9 cellular contexts compared by ENCODE assay signal in genomic region chr3:104909188-104909587, GRCh38.
A peak's percentile ranks its signal among the peaks of the same experiment; 100 is the strongest.
DNase-seq lines count a peak whose midpoint lies in the region; ATAC-seq and TF ChIP-seq lines count a peak whose summit lies in the region.
"Had no signal": no experiment of that assay in that cellular context is flagged by ENCODE, and none has a peak within 500 bp of the region (broad histone marks: within the 10 kb centered on the region; RNA-seq: fewer than 3 reads in every experiment).

No MANE protein-coding gene starts in this region.

- no peaks in the 10 kb centered on the region for H3K9me3 ChIP-seq in OCI-LY7 (ENCODE audit: low read length)
- peaks cover 0 to under 1% (median 0%) of the 10 kb centered on the region in 3 donors for H3K9me3 ChIP-seq in gastroesophageal sphincter
- H3K9me3 ChIP-seq in CD4-positive, alpha-beta T cell (ENCODE audit: control insufficient read depth, low read length), result no peaks in the 10 kb centered on the region

- no peak for TF ChIP-seq CTCF in OCI-LY7 (conservative IDR thresholded peaks at IDR 0.05; ENCODE audit: low read length)
- TF ChIP-seq CTCF in gastroesophageal sphincter (IDR thresholded peaks at IDR 0.05), result no peak
- TF ChIP-seq CTCF in CD4-positive, alpha-beta T cell (IDR thresholded peaks at IDR 0.05), result no peak

- no peak for TF ChIP-seq POLR2A in gastroesophageal sphincter (IDR thresholded peaks at IDR 0.05)

- POLR2A ChIA-PET in OCI-LY7 (lab: Charles Lee), result interaction anchor here (0.5 kb wide), 1 partner anchor 657 kb away, joined by 3 read pairs; no protein-coding TSS in a partner anchor
- POLR2A ChIA-PET in CD4-positive, alpha-beta T cell (lab: Charles Lee), result no interaction called here

- H3K36me3 ChIP-seq in OCI-LY7 (ENCODE audit: insufficient read depth, low read length) (no peaks in the 10 kb centered on the region), gastroesophageal sphincter (no peaks in the 10 kb centered on the region)

- ATAC-seq in gastroesophageal sphincter, result no peak
- ATAC-seq in effector memory CD8-positive, alpha-beta T cell (replicated peaks), result no peak
- no peak for ATAC-seq in CD4-positive, alpha-beta T cell (ENCODE audit: poor library complexity)

- H3K36me3 Mint-ChIP-seq in effector memory CD8-positive, alpha-beta T cell (ENCODE audit: insufficient read depth), result no peaks in the 10 kb centered on the region
- H3K36me3 Mint-ChIP-seq in CD4-positive, alpha-beta T cell (ENCODE audit: low read depth), result no peaks in the 10 kb centered on the region

- TF ChIP-seq EP300 in gastroesophageal sphincter (IDR thresholded peaks at IDR 0.05), result no peak

- no peaks in the 10 kb centered on the region for H4K20me1 ChIP-seq in OCI-LY7 (ENCODE audit: insufficient read depth, low read length)

- H3K27me3 Mint-ChIP-seq in effector memory CD8-positive, alpha-beta T cell, result no peaks in the 10 kb centered on the region
- H3K27me3 Mint-ChIP-seq in CD4-positive, alpha-beta T cell, result no peaks in the 10 kb centered on the region

- no peak overlapping the region for H3K4me3 Mint-ChIP-seq in effector memory CD8-positive, alpha-beta T cell
- H3K4me3 Mint-ChIP-seq in CD4-positive, alpha-beta T cell, result no peak overlapping the region

- no peaks in the 10 kb centered on the region for H3K79me2 ChIP-seq in OCI-LY7 (ENCODE audit: insufficient read depth, low read depth, low read length)

- H3K27ac Mint-ChIP-seq in effector memory CD8-positive, alpha-beta T cell, result no peak overlapping the region
- H3K27ac Mint-ChIP-seq in CD4-positive, alpha-beta T cell, result no peak overlapping the region

- peaks cover 0 to 2% of the 10 kb centered on the region in 2 donors for H3K9me3 Mint-ChIP-seq in effector memory CD8-positive, alpha-beta T cell
- H3K9me3 Mint-ChIP-seq in CD4-positive, alpha-beta T cell, result peaks cover 4% of the 10 kb centered on the region

- WGBS in gastroesophageal sphincter (ENCODE audit: low coverage in 1 of 2), 2 donors, result 7 to 20% methylated on average over 1 of the region's 1 CpG

- intact Hi-C loops in OCI-LY7 (cut with micrococcal nuclease; ENCODE audit: unreplicated experiment), result no loop called here
- intact Hi-C loops in CD4-positive, alpha-beta T cell (cut with DNase I, micrococcal nuclease), result no loop called here

- CTCF ChIA-PET in OCI-LY7 (lab: Charles Lee; ENCODE audit: unreplicated experiment), result no interaction called here
- CTCF ChIA-PET in CD4-positive, alpha-beta T cell (lab: Charles Lee), result no interaction called here

- no peaks in the 10 kb centered on the region for H3K27me3 ChIP-seq in gastroesophageal sphincter
- no peaks in the 10 kb centered on the region for H3K27me3 ChIP-seq in CD4-positive, alpha-beta T cell (ENCODE audit: control insufficient read depth, insufficient read depth, low read length)

- DNase-seq in A172 (ENCODE audit: low spot score) (peak; percentile 49), LHCN-M2 (ENCODE audit: low read depth) (peak; percentile 79), OCI-LY7 (ENCODE audit: low spot score) (no peak), fibroblast of peridontal ligament (ENCODE audit: extremely low read depth) (peak; percentile 68), HuH-7.5 (ENCODE audit: low spot score) (no peak)
- no peak for DNase-seq in effector memory CD8-positive, alpha-beta T cell
- no peak for DNase-seq in CD4-positive, alpha-beta T cell
- DNase-seq: ACHN had no signal

- H3K27ac ChIP-seq in OCI-LY7 (ENCODE audit: low read depth, low read length, poor library complexity, severe bottlenecking) (no peak overlapping the region), gastroesophageal sphincter (no peak overlapping the region)
- no peak overlapping the region for H3K27ac ChIP-seq in CD4-positive, alpha-beta T cell (ENCODE audit: low read depth, low read length)

- H3K4me1 Mint-ChIP-seq in effector memory CD8-positive, alpha-beta T cell (ENCODE audit: low read depth in 2 of 2), result no peaks in the 10 kb centered on the region
- H3K4me1 Mint-ChIP-seq in CD4-positive, alpha-beta T cell (ENCODE audit: low read depth), result no peaks in the 10 kb centered on the region

- H3K4me2 ChIP-seq in OCI-LY7 (ENCODE audit: low read length), result peak overlapping the region; percentile 0; the same call in 1 of the 2 replicates

- no peaks in the 10 kb centered on the region for H3K4me1 ChIP-seq in OCI-LY7 (ENCODE audit: insufficient read depth, low read length, poor library complexity, severe bottlenecking)
- no peaks in the 10 kb centered on the region for H3K4me1 ChIP-seq in gastroesophageal sphincter

- no peak overlapping the region for H2AFZ ChIP-seq in OCI-LY7 (ENCODE audit: low read length)

- H3K9me2 ChIP-seq in OCI-LY7 (ENCODE audit: insufficient read depth, low read length), result no peaks in the 10 kb centered on the region

- BruUV-seq in OCI-LY7 (replicated peaks; lab: Mats Ljungman, UMichigan), result no TSS peak

- H3K4me3 ChIP-seq in OCI-LY7 (ENCODE audit: low read depth, low read length, poor library complexity, severe bottlenecking) (no peak overlapping the region), gastroesophageal sphincter (no peak overlapping the region)

Comparison
In these comparisons a context has a peak if more than half of its experiments do, and no peak if none do; other contexts are left out.
1. DNase-seq: peak in A172 (single experiment), LHCN-M2 (single experiment) and fibroblast of peridontal ligament (single experiment); none in OCI-LY7 (single experiment), HuH-7.5 (single experiment), effector memory CD8-positive, alpha-beta T cell (0 of 3) and CD4-positive, alpha-beta T cell (0 of 10).